17 cellular contexts compared by ENCODE assay signal in the genomic region with DNA sequence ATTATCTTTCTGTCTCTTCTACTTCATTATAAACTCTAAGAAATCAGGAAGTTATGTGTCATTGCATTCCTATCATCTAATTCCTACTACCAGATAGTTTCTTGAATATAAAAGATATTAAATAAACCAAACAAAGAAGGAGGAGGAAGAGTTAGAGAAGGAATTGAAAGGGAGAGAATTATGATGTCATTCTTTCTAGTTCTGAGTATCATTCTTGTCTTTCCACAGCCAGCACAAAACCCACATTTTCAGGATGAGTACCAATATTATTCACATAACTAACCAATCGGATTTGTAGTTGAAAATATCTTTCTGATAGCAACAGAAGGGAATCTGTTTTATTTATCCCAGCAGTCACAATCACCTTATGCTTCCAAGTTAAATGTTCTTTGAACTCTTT. TPM values are rescaled to one million over a fixed set of nuclear protein-coding genes. Genes with fewer than 3 reads are reported as not detected.
A peak's percentile ranks its signal among the peaks of the same experiment; 100 is the strongest.
DNase-seq lines count a peak whose midpoint lies in the region; ATAC-seq and TF ChIP-seq lines count a peak whose summit lies in the region.
"Had no signal": no experiment of that assay in that cellular context is flagged by ENCODE, and none has a peak within 500 bp of the region (broad histone marks: within the 10 kb centered on the region; RNA-seq: fewer than 3 reads in every experiment).

No MANE protein-coding gene starts in this region.

- H3K36me3 ChIP-seq in GM06990 (ENCODE audit: control insufficient read depth, insufficient read depth, low read length) = no peaks in the 10 kb centered on the region
- H3K36me3 ChIP-seq in transverse colon = no peaks in the 10 kb centered on the region
- no peaks in the 10 kb centered on the region for H3K36me3 ChIP-seq in testis (ENCODE audit: low read depth, missing control alignments)

- H3K27ac ChIP-seq in transverse colon (no peak overlapping the region), testis (no peak overlapping the region)
- H3K27ac ChIP-seq: HL-60 had no signal

- no peak for TF ChIP-seq POLR2A in transverse colon (IDR thresholded peaks at IDR 0.05)
- no peak for TF ChIP-seq POLR2A in testis (IDR thresholded peaks at IDR 0.05)

- no peaks in the 10 kb centered on the region for H3K4me1 Mint-ChIP-seq in activated T-helper 17 cell treated with anti-CD3 and anti-CD28 coated beads, Interleukin-2, amount 50 U/mL, for 72 hours
- H3K4me1 Mint-ChIP-seq: CD4-positive, CD25-positive, alpha-beta regulatory T cell had no signal

- no peak overlapping the region for H3K27ac Mint-ChIP-seq in activated T-helper 17 cell treated with anti-CD3 and anti-CD28 coated beads, Interleukin-2, amount 50 U/mL, for 72 hours
- H3K27ac Mint-ChIP-seq: CD4-positive, CD25-positive, alpha-beta regulatory T cell had no signal

- H3K27me3 Mint-ChIP-seq in activated T-helper 17 cell treated with anti-CD3 and anti-CD28 coated beads, Interleukin-2, amount 50 U/mL, for 72 hours = peaks cover 36% of the 10 kb centered on the region

- H3K36me3 Mint-ChIP-seq in activated T-helper 17 cell treated with anti-CD3 and anti-CD28 coated beads, Interleukin-2, amount 50 U/mL, for 72 hours (ENCODE audit: low read depth) = no peaks in the 10 kb centered on the region
- H3K36me3 Mint-ChIP-seq: CD4-positive, CD25-positive, alpha-beta regulatory T cell had no signal

- no peaks in the 10 kb centered on the region for H3K4me1 ChIP-seq in transverse colon
- no peaks in the 10 kb centered on the region for H3K4me1 ChIP-seq in testis
- H3K4me1 ChIP-seq: Caco-2 had no signal

- ATAC-seq in GM18868 (IDR thresholded peaks at IDR 0.05; ENCODE audit: unreplicated experiment) = peak; percentile 54
- peak; percentile 31 for ATAC-seq in HG03354 (IDR thresholded peaks at IDR 0.05; ENCODE audit: poor library complexity, severe bottlenecking, unreplicated experiment)
- peak; percentile 23 for ATAC-seq in activated T-helper 17 cell treated with anti-CD3 and anti-CD28 coated beads, Interleukin-2, amount 50 U/mL, for 72 hours (replicated peaks)

- intact Hi-C loops in transverse colon (cut with DNase I; ENCODE audit: low total_unique reads) = no loop called here
- intact Hi-C loops in testis (cut with DNase I; ENCODE audit: low total_unique reads) = no loop called here

- no peak overlapping the region for H3K4me3 Mint-ChIP-seq in activated T-helper 17 cell treated with anti-CD3 and anti-CD28 coated beads, Interleukin-2, amount 50 U/mL, for 72 hours
- H3K4me3 Mint-ChIP-seq: CD4-positive, CD25-positive, alpha-beta regulatory T cell had no signal

- TF ChIP-seq CTCF in GM06990 (IDR thresholded peaks at IDR 0.05; ENCODE audit: insufficient read depth, low read length, poor library complexity, severe bottlenecking) (no peak), transverse colon (IDR thresholded peaks at IDR 0.05) (no peak), testis (IDR thresholded peaks at IDR 0.05) (no peak)

- in situ Hi-C loops in transverse colon (cut with MboI; ENCODE audit: low pct_ligation_motif_present in 1 of 4, low pct_unique_long_range_greater_than_20kb in 1 of 4, low sequenced_read_pairs in 3 of 4) = no loop called here

- H3K9me3 ChIP-seq in transverse colon = no peaks in the 10 kb centered on the region
- H3K9me3 ChIP-seq in testis = no peaks in the 10 kb centered on the region
- H3K9me3 ChIP-seq: Caco-2 had no signal

- no peak for TF ChIP-seq EP300 in transverse colon (IDR thresholded peaks at IDR 0.05; ENCODE audit: low read depth)

- H3K4me3 ChIP-seq in GM06990 (replicated peaks; ENCODE audit: low read depth, low read length) (no peak overlapping the region), transverse colon (no peak overlapping the region), testis (no peak overlapping the region)

- WGBS in transverse colon (ENCODE audit: low coverage in 1 of 2), 2 donors = 63 to 73% methylated on average over 1 of the region's 1 CpG
- 72 to 87% methylated on average over 1 of the region's 1 CpG for WGBS in testis, 2 donors

- H3K27me3 ChIP-seq in GM06990 (replicated peaks; ENCODE audit: control insufficient read depth, insufficient read depth, low read length) = no peaks in the 10 kb centered on the region
- H3K27me3 ChIP-seq in transverse colon = no peaks in the 10 kb centered on the region
- H3K27me3 ChIP-seq in testis = no peaks in the 10 kb centered on the region

- DNase-seq in GM06990 (ENCODE audit: extremely low read depth, insufficient read length) (peak; percentile 35), middle frontal gyrus (ENCODE audit: extremely low spot score, low spot score) (no peak), NCI-H1092 (lab: John Stamatoyannopoulos, UW) (no peak), transverse colon (no peak), testis (no peak)
- DNase-seq: Caco-2; CD4-positive, CD25-positive, alpha-beta regulatory T cell; NCI-H1417 treated with DMSO at 0.1 percent for 48 hours; NCI-H2029 treated with DMSO at 0.1 percent for 48 hours; NCI-H510A; NCI-H82 had no signal

- no peaks in the 10 kb centered on the region for H3K9me3 Mint-ChIP-seq in activated T-helper 17 cell treated with anti-CD3 and anti-CD28 coated beads, Interleukin-2, amount 50 U/mL, for 72 hours

RNA-seq across cellular contexts. Expression of gene MS4A13, which starts 13.3 kb away (rescaled TPM):
- total RNA-seq in activated T-helper 17 cell treated with anti-CD3 and anti-CD28 coated beads, Interleukin-2, amount 50 U/mL, for 72 hours = not detected
- not detected for total RNA-seq in transverse colon
- under 1 TPM in 1 of 2 donors, not detected in 1; 0.55 TPM for total RNA-seq in testis
- 7.0 TPM for polyA plus RNA-seq in testis (ENCODE audit: insufficient read depth, low read depth, low replicate concordance)
- total RNA-seq: A673; Caco-2; CD4-positive, CD25-positive, alpha-beta regulatory T cell; SK-MEL-5 had no signal
- polyA plus RNA-seq: CD4-positive, CD25-positive, alpha-beta regulatory T cell had no signal

RNA-seq across cellular contexts. Expression of gene MS4A12, which starts 35.9 kb away (rescaled TPM):
- total RNA-seq in activated T-helper 17 cell treated with anti-CD3 and anti-CD28 coated beads, Interleukin-2, amount 50 U/mL, for 72 hours = not detected
- 100 to 1,000 TPM in 3 of 4 donors, 1 to 10 TPM in 1; 3.8 to 628 (median 426) TPM for total RNA-seq in transverse colon
- under 1 TPM; 0.71 to 0.74 TPM for total RNA-seq in testis
- 0.33 TPM for polyA plus RNA-seq in testis (ENCODE audit: insufficient read depth, low read depth, low replicate concordance)
- total RNA-seq: A673; Caco-2; CD4-positive, CD25-positive, alpha-beta regulatory T cell; SK-MEL-5 had no signal
- polyA plus RNA-seq: CD4-positive, CD25-positive, alpha-beta regulatory T cell had no signal
